ENCODE assay signal across 8 cellular contexts in the genomic region with DNA sequence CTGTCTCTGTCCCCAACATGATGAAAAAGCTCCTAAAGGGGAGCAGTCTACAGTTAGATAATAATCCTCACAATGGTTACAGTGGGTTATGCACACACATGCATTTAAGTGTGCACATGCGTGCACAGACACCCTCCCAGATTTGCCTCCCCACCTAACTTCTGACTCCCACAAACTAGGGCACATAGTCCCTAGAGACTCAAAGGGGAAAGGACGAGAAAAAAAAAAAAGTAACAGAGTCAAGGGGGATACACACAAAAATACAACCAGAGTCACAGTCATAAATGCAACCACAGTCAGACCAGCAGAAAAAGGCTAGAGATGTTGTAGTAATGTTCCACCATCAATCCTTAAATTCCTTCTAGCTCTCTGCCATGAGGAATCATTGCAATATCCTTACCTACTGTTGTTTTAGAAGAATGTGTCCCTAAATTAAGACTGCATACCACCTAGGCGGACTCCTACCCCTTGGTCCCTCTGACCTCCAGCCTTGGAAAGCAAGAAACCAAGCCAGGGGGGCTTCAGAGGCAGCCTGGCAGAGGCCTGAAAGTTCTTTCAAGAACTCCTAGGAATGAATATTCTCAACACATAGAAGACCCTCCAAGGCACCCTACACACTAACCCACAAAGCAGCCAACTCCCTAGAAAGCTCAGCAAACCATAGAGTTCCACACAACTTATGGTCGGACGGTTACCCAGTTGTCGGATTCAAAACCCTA. TPM values are rescaled to one million over a fixed set of nuclear protein-coding genes. Genes with fewer than 3 reads are reported as not detected.
DNase-seq lines count a peak whose midpoint lies in the region; ATAC-seq and TF ChIP-seq lines count a peak whose summit lies in the region.

No MANE protein-coding gene starts in this region.

- H3K36me3 ChIP-seq in iPS-18a (ENCODE audit: control insufficient read depth, low read depth, low read length) = peaks cover 26% of the 10 kb centered on the region

- no peak for TF ChIP-seq POLR2A in erythroblast (IDR thresholded peaks at IDR 0.05; ENCODE audit: low read length)

- H3K9me3 Mint-ChIP-seq in activated T-helper 17 cell treated with anti-CD3 and anti-CD28 coated beads, Interleukin-2, amount 50 U/mL, for 72 hours = no peaks in the 10 kb centered on the region
- H3K9me3 Mint-ChIP-seq in stimulated activated naive B cell treated with anti-CD40 and anti-IgM and Interleukin-4, amounts not matched to agents 10 μg/mL and 1 μg/mL and 100 μg/mL, for 72 hours = no peaks in the 10 kb centered on the region

- peak overlapping the region; percentile 90 for H3K27ac Mint-ChIP-seq in activated T-helper 17 cell treated with anti-CD3 and anti-CD28 coated beads, Interleukin-2, amount 50 U/mL, for 72 hours
- H3K27ac Mint-ChIP-seq in stimulated activated naive B cell treated with anti-CD40 and anti-IgM and Interleukin-4, amounts not matched to agents 10 μg/mL and 1 μg/mL and 100 μg/mL, for 72 hours = peak overlapping the region; percentile 98

- no peaks in the 10 kb centered on the region for H3K27me3 Mint-ChIP-seq in activated T-helper 17 cell treated with anti-CD3 and anti-CD28 coated beads, Interleukin-2, amount 50 U/mL, for 72 hours
- H3K27me3 Mint-ChIP-seq in stimulated activated naive B cell treated with anti-CD40 and anti-IgM and Interleukin-4, amounts not matched to agents 10 μg/mL and 1 μg/mL and 100 μg/mL, for 72 hours = no peaks in the 10 kb centered on the region

- H3K9me3 ChIP-seq in iPS-18a (ENCODE audit: control insufficient read depth, low read depth, low read length) = no peaks in the 10 kb centered on the region

- H3K4me3 ChIP-seq in HFF-Myc (replicated peaks; ENCODE audit: low read depth, low read length) (peak overlapping the region; percentile 93), iPS-18a (ENCODE audit: low read length) (peak overlapping the region; percentile 90)

- H3K9ac ChIP-seq in iPS-18a (ENCODE audit: low read length) = peak overlapping the region; percentile 71

- DNase-seq in HFF-Myc (ENCODE audit: extremely low read depth, low read depth) (no peak), erythroblast (lab: John Stamatoyannopoulos, UW) (no peak), 8988T (no peak), activated gamma-delta T cell (lab: John Stamatoyannopoulos, UW) (no peak)
- DNase-seq in stimulated activated naive B cell treated with anti-CD40 and anti-IgM and Interleukin-4, amounts not matched to agents 10 μg/mL and 1 μg/mL and 100 μg/mL, for 72 hours = no peak

- TF ChIP-seq CTCF in HFF-Myc (IDR thresholded peaks at IDR 0.05; ENCODE audit: low read depth, low read length, missing control alignments) = no peak

- peak overlapping the region; percentile 19 for H3K27ac ChIP-seq in iPS-18a (ENCODE audit: low read length)

- no peak for ATAC-seq in activated T-helper 17 cell treated with anti-CD3 and anti-CD28 coated beads, Interleukin-2, amount 50 U/mL, for 72 hours (replicated peaks)
- peak in 1 of 2 donors; percentile 2 for ATAC-seq in stimulated activated naive B cell treated with anti-CD40 and anti-IgM and Interleukin-4, amounts not matched to agents 10 μg/mL and 1 μg/mL and 100 μg/mL, for 72 hours (replicated peaks)
- no peak for ATAC-seq in GM21825 (IDR thresholded peaks at IDR 0.05; ENCODE audit: unreplicated experiment)

- peaks cover 19% of the 10 kb centered on the region for H3K4me1 ChIP-seq in iPS-18a (ENCODE audit: control insufficient read depth, low read depth, low read length)

- H3K27me3 ChIP-seq in iPS-18a (ENCODE audit: control insufficient read depth, insufficient read depth, low read length) = no peaks in the 10 kb centered on the region

- H3K4me3 Mint-ChIP-seq in activated T-helper 17 cell treated with anti-CD3 and anti-CD28 coated beads, Interleukin-2, amount 50 U/mL, for 72 hours = peak overlapping the region; percentile 99
- peak overlapping the region; percentile 96 to 97 for H3K4me3 Mint-ChIP-seq in stimulated activated naive B cell treated with anti-CD40 and anti-IgM and Interleukin-4, amounts not matched to agents 10 μg/mL and 1 μg/mL and 100 μg/mL, for 72 hours

- peaks cover 31% of the 10 kb centered on the region for H3K4me1 Mint-ChIP-seq in activated T-helper 17 cell treated with anti-CD3 and anti-CD28 coated beads, Interleukin-2, amount 50 U/mL, for 72 hours
- H3K4me1 Mint-ChIP-seq in stimulated activated naive B cell treated with anti-CD40 and anti-IgM and Interleukin-4, amounts not matched to agents 10 μg/mL and 1 μg/mL and 100 μg/mL, for 72 hours = peaks cover 53 to 78% of the 10 kb centered on the region in 2 donors

- H3K36me3 Mint-ChIP-seq in activated T-helper 17 cell treated with anti-CD3 and anti-CD28 coated beads, Interleukin-2, amount 50 U/mL, for 72 hours (ENCODE audit: low read depth) = peaks cover 92% of the 10 kb centered on the region
- peaks cover 36 to 70% of the 10 kb centered on the region in 2 donors for H3K36me3 Mint-ChIP-seq in stimulated activated naive B cell treated with anti-CD40 and anti-IgM and Interleukin-4, amounts not matched to agents 10 μg/mL and 1 μg/mL and 100 μg/mL, for 72 hours

RNA-seq across cellular contexts. Expression of a gene that starts 1.3 kb away (rescaled TPM):
- total RNA-seq in activated T-helper 17 cell treated with anti-CD3 and anti-CD28 coated beads, Interleukin-2, amount 50 U/mL, for 72 hours = 100 to 1,000 TPM in 1 of 2 donors, 10 to 100 TPM in 1; 84.9 to 131 TPM

RNA-seq across cellular contexts. Expression of a gene that starts 6.2 kb away (rescaled TPM):
- 100 to 1,000 TPM; 109 to 117 TPM for total RNA-seq in activated T-helper 17 cell treated with anti-CD3 and anti-CD28 coated beads, Interleukin-2, amount 50 U/mL, for 72 hours

RNA-seq across cellular contexts. Expression of a gene that starts 10.5 kb away (rescaled TPM):
- 1 to 10 TPM; 7.4 to 9.3 TPM for total RNA-seq in activated T-helper 17 cell treated with anti-CD3 and anti-CD28 coated beads, Interleukin-2, amount 50 U/mL, for 72 hours

RNA-seq across cellular contexts. Expression of a gene that starts 10.6 kb away (rescaled TPM):
- total RNA-seq in activated T-helper 17 cell treated with anti-CD3 and anti-CD28 coated beads, Interleukin-2, amount 50 U/mL, for 72 hours = 100 to 1,000 TPM in 1 of 2 donors, 10 to 100 TPM in 1; 98.0 to 130 TPM

RNA-seq across cellular contexts. Expression of a gene that starts 20.3 kb away (rescaled TPM):
- total RNA-seq in activated T-helper 17 cell treated with anti-CD3 and anti-CD28 coated beads, Interleukin-2, amount 50 U/mL, for 72 hours = 100 to 1,000 TPM in 1 of 2 donors, 10 to 100 TPM in 1; 89.7 to 167 TPM
